Comparison of ENCODE assay signal across 1 cellular context in genomic region chr10:62492012-62492869, GRCh38.
TF ChIP-seq lines count a peak whose summit lies in the region.

No MANE protein-coding gene starts in this region.

TF ChIP-seq in H1, 55 proteins besides CTCF, POLR2A, EP300 and RAD21 (continued from another document):
- TF ChIP-seq JUND (IDR thresholded peaks at IDR 0.05; ENCODE audit: low read length), result no peak
- no peak for TF ChIP-seq KDM5A (IDR thresholded peaks at IDR 0.05; ENCODE audit: low read length)
- no peak for TF ChIP-seq YY1 (IDR thresholded peaks at IDR 0.05; ENCODE audit: low read depth, low read length)
- no peak for TF ChIP-seq SP2 (IDR thresholded peaks at IDR 0.05; ENCODE audit: low read length)
- TF ChIP-seq TEAD4 (IDR thresholded peaks at IDR 0.05; ENCODE audit: low read depth, low read length), result no peak
- TF ChIP-seq SAP30 (IDR thresholded peaks at IDR 0.05; ENCODE audit: insufficient read depth, insufficient replicate concordance, low read length), result no peak
- TF ChIP-seq RXRA (IDR thresholded peaks at IDR 0.05; ENCODE audit: insufficient read depth, low read depth, low read length), result no peak
- no peak for TF ChIP-seq MAFK (IDR thresholded peaks at IDR 0.05; ENCODE audit: low read depth, low read length)
- no peak for TF ChIP-seq HDAC2 (IDR thresholded peaks at IDR 0.05; ENCODE audit: borderline replicate concordance in 1 of 2, low read depth in 2 of 2, low read length in 2 of 2)
- TF ChIP-seq TAF1 (IDR thresholded peaks at IDR 0.05; ENCODE audit: low read depth, low read length), result no peak
- no peak for TF ChIP-seq CHD2 (IDR thresholded peaks at IDR 0.05; ENCODE audit: low read length)
